ENCODE assay signal across 10 cellular contexts in the genomic region with DNA sequence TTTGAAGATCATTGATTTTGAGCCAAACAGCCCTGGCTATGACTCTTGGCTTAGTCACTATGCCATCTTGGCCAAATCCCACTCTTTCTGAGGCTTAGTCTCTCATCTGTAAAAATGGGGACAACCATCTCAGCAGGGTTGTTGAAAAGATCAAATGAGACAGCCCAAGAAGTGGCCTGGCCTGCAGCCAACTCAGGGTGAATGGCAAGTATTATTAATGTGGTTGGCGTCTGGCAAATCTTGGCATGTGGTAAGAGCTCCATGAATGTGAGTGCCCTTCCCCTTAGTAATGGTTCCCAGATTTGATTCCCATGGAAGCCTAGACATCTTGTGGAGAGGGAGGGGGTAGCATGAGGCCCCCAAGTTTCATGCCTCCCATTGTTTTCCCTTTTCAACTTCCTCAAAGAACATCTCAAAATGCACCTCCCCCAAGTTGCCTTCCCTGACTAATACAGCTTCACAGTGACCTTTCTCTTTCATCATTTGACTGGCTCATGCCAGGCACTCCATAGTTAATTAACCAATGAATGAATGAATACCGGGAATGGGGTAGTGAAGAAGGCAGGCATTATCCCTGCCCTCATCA. TPM values are rescaled to one million over a fixed set of nuclear protein-coding genes. Genes with fewer than 3 reads are reported as not detected.
DNase-seq lines count a peak whose midpoint lies in the region; ATAC-seq, FAIRE-seq and TF ChIP-seq lines count a peak whose summit lies in the region.
"Had no signal": no experiment of that assay in that cellular context is flagged by ENCODE, and none has a peak within 500 bp of the region (broad histone marks: within the 10 kb centered on the region; RNA-seq: fewer than 3 reads in every experiment).

No MANE protein-coding gene starts in this region.

- H3K27ac Mint-ChIP-seq in nephron progenitor cell: no peak overlapping the region
- H3K27ac Mint-ChIP-seq: activated B cell treated with CpG ODN at 0.5 μM for 24 hours had no signal

- H3K4me1 Mint-ChIP-seq in nephron progenitor cell: peaks cover 41% of the 10 kb centered on the region
- H3K4me1 Mint-ChIP-seq: activated B cell treated with CpG ODN at 0.5 μM for 24 hours had no signal

- no peaks in the 10 kb centered on the region for H3K36me3 Mint-ChIP-seq in nephron progenitor cell (ENCODE audit: low read depth)

- FAIRE-seq in A549 (lab: Jason Lieb, UNC) (peak; percentile 96), H54 (lab: Jason Lieb, UNC) (peak; percentile 82)

- TF ChIP-seq RAD21 in A549 (conservative IDR thresholded peaks at IDR 0.05 in 1 of 2, IDR thresholded peaks at IDR 0.05 in 1 of 2): peak; percentile 25 to 63; a peak in 3 of 5 replicates

- CTCF ChIA-PET in A549 (lab: Yijun Ruan, JAX): interaction anchor here (0.6 to 6.1 kb wide), 7 partner anchors 11 to 129 kb away, joined by 3 to 50 read pairs (median 4); no protein-coding TSS in a partner anchor

- peaks cover 19% of the 10 kb centered on the region for H3K9me3 ChIP-seq in A549

- peaks cover 91% of the 10 kb centered on the region for H3K4me1 ChIP-seq in A549

- POLR2A ChIA-PET in A549 (lab: Yijun Ruan, JAX): interaction anchor here (0.8 to 5.5 kb wide), 10 partner anchors 11 to 41 kb away, joined by 3 to 39 read pairs (median 5); a partner anchor contains a TSS

- no peak overlapping the region for H3K4me3 Mint-ChIP-seq in nephron progenitor cell
- H3K4me3 Mint-ChIP-seq: activated B cell treated with CpG ODN at 0.5 μM for 24 hours; central memory CD8-positive, alpha-beta T cell had no signal

- TF ChIP-seq CTCF in A549 (IDR thresholded peaks at IDR 0.05) (no peak), foreskin fibroblast (IDR thresholded peaks at IDR 0.05; ENCODE audit: low read depth, low read length) (no peak), nephron progenitor cell (IDR thresholded peaks at IDR 0.05) (no peak)

- H3K27me3 Mint-ChIP-seq in nephron progenitor cell (ENCODE audit: low read depth, poor library complexity): peaks cover 29% of the 10 kb centered on the region

- DNase-seq in A549 (ENCODE audit: low read depth in 1 of 2, low spot score in 1 of 2) (peak; percentile 73 to 97), H54 (ENCODE audit: insufficient read length, low spot score) (no peak), foreskin fibroblast (peak; percentile 96), nephron progenitor cell (no peak), SHP77 (lab: John Stamatoyannopoulos, UW) (no peak)
- DNase-seq: activated B cell treated with CpG ODN at 0.5 μM for 24 hours had no signal

- peak; percentile 72 for ATAC-seq in A549
- ATAC-seq in SK-N-SH treated with all-trans-retinoic acid at 6 μM for 48 hours: peak; percentile 16
- no peak for ATAC-seq in GM18909 (IDR thresholded peaks at IDR 0.05; ENCODE audit: poor library complexity, unreplicated experiment)
- ATAC-seq in HG03025 (IDR thresholded peaks at IDR 0.05; ENCODE audit: low FRiP score, unreplicated experiment): no peak

- H3K4me2 ChIP-seq in A549: peak overlapping the region; percentile 45

- 3% methylated on average over 2 of the region's 2 CpGs for WGBS in A549 (ENCODE audit: missing lambda C conversion rate)

- TF ChIP-seq POLR2A in A549 (IDR thresholded peaks at IDR 0.05; ENCODE audit: low read length) (no peak), H54 (IDR thresholded peaks at IDR 0.05; ENCODE audit: low read depth, low read length) (no peak)

- H3K4me3 ChIP-seq in A549: no peak overlapping the region
- no peak overlapping the region for H3K4me3 ChIP-seq in foreskin fibroblast (ENCODE audit: low read depth in 1 of 2, low read length in 2 of 2)

- no peaks in the 10 kb centered on the region for H3K9me3 Mint-ChIP-seq in nephron progenitor cell
- H3K9me3 Mint-ChIP-seq: activated B cell treated with CpG ODN at 0.5 μM for 24 hours; central memory CD8-positive, alpha-beta T cell had no signal

- peak; percentile 94 to 98 for TF ChIP-seq EP300 in A549 (IDR thresholded peaks at IDR 0.05)

- H3K27ac ChIP-seq in A549: peak overlapping the region; percentile 96 to 97

TF ChIP-seq in A549, 52 proteins besides CTCF, POLR2A, EP300 and RAD21 (continues in another document):
- TF ChIP-seq, protein P1, sequence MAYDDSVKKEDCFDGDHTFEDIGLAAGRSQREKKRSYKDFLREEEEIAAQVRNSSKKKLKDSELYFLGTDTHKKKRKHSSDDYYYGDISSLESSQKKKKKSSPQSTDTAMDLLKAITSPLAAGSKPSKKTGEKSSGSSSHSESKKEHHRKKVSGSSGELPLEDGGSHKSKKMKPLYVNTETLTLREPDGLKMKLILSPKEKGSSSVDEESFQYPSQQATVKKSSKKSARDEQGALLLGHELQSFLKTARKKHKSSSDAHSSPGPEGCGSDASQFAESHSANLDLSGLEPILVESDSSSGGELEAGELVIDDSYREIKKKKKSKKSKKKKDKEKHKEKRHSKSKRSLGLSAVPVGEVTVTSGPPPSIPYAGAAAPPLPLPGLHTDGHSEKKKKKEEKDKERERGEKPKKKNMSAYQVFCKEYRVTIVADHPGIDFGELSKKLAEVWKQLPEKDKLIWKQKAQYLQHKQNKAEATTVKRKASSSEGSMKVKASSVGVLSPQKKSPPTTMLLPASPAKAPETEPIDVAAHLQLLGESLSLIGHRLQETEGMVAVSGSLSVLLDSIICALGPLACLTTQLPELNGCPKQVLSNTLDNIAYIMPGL (CRISPR knock-in tag; IDR thresholded peaks at IDR 0.05; ENCODE audit: borderline replicate concordance): no peak
- peak; percentile 99 for TF ChIP-seq JUNB (IDR thresholded peaks at IDR 0.05)
- no peak for TF ChIP-seq CHD4 (IDR thresholded peaks at IDR 0.05; ENCODE audit: borderline replicate concordance)
- no peak for TF ChIP-seq RCOR1 (IDR thresholded peaks at IDR 0.05; ENCODE audit: low read depth, low read length)
- TF ChIP-seq CEBPB (IDR thresholded peaks at IDR 0.05): peak; percentile 49 to 82
- no peak for TF ChIP-seq MAZ (IDR thresholded peaks at IDR 0.05; ENCODE audit: borderline replicate concordance, low read depth, low read length)
- TF ChIP-seq, protein P2, sequence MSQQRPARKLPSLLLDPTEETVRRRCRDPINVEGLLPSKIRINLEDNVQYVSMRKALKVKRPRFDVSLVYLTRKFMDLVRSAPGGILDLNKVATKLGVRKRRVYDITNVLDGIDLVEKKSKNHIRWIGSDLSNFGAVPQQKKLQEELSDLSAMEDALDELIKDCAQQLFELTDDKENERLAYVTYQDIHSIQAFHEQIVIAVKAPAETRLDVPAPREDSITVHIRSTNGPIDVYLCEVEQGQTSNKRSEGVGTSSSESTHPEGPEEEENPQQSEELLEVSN (IDR thresholded peaks at IDR 0.05; ENCODE audit: borderline replicate concordance, low read depth): peak; percentile 60; the same call in 1 of the 2 replicates

TF ChIP-seq in SK-N-SH treated with all-trans-retinoic acid at 6 μM for 48 hours, 23 proteins besides CTCF, POLR2A, EP300 and RAD21:
- TF ChIP-seq, protein P3, sequence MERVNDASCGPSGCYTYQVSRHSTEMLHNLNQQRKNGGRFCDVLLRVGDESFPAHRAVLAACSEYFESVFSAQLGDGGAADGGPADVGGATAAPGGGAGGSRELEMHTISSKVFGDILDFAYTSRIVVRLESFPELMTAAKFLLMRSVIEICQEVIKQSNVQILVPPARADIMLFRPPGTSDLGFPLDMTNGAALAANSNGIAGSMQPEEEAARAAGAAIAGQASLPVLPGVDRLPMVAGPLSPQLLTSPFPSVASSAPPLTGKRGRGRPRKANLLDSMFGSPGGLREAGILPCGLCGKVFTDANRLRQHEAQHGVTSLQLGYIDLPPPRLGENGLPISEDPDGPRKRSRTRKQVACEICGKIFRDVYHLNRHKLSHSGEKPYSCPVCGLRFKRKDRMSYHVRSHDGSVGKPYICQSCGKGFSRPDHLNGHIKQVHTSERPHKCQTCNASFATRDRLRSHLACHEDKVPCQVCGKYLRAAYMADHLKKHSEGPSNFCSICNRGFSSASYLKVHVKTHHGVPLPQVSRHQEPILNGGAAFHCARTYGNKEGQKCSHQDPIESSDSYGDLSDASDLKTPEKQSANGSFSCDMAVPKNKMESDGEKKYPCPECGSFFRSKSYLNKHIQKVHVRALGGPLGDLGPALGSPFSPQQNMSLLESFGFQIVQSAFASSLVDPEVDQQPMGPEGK (CRISPR knock-in tag; IDR thresholded peaks at IDR 0.05; ENCODE audit: borderline replicate concordance): peak; percentile 98
- 0 out of 2 replicates have a peak, but pooled peaks have one; percentile 28 for TF ChIP-seq OSR1 (CRISPR knock-in tag; IDR thresholded peaks at IDR 0.05)
- TF ChIP-seq, protein P4, sequence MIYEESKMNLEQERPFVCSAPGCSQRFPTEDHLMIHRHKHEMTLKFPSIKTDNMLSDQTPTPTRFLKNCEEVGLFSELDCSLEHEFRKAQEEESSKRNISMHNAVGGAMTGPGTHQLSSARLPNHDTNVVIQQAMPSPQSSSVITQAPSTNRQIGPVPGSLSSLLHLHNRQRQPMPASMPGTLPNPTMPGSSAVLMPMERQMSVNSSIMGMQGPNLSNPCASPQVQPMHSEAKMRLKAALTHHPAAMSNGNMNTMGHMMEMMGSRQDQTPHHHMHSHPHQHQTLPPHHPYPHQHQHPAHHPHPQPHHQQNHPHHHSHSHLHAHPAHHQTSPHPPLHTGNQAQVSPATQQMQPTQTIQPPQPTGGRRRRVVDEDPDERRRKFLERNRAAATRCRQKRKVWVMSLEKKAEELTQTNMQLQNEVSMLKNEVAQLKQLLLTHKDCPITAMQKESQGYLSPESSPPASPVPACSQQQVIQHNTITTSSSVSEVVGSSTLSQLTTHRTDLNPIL (CRISPR knock-in tag; IDR thresholded peaks at IDR 0.05; ENCODE audit: low read depth): peak; percentile 52; the same call in 1 of the 2 replicates
- TF ChIP-seq GLIS3 (CRISPR knock-in tag; IDR thresholded peaks at IDR 0.05): no peak
- no peak for TF ChIP-seq ZNF70 (CRISPR knock-in tag; IDR thresholded peaks at IDR 0.05)
- TF ChIP-seq ZC3H10 (CRISPR knock-in tag; IDR thresholded peaks at IDR 0.05): no peak
- TF ChIP-seq ZNF8 (CRISPR knock-in tag; IDR thresholded peaks at IDR 0.05): no peak
- TF ChIP-seq CSDC2 (CRISPR knock-in tag; IDR thresholded peaks at IDR 0.05): peak; percentile 72; the same call in 1 of the 2 replicates
- TF ChIP-seq ISL1 (CRISPR knock-in tag; IDR thresholded peaks at IDR 0.05): peak; percentile 89
- TF ChIP-seq TCF4 (CRISPR knock-in tag; IDR thresholded peaks at IDR 0.05; ENCODE audit: borderline replicate concordance): peak; percentile 33; the same call in 1 of the 2 replicates

RNA-seq across cellular contexts. Expression of a gene that starts 11.8 kb away (rescaled TPM):
- polyA plus RNA-seq in A549 (2011; rRNA removed): 1,135 and 1,466 TPM in 2 replicates
- 661 and 843 TPM in 2 replicates for polyA plus RNA-seq in A549 (2012; cell fraction: cytosol; rRNA removed)
- polyA plus RNA-seq in A549 (2012; cell fraction: nucleus; rRNA removed): 1,811 and 1,913 TPM in 2 replicates
- polyA plus RNA-seq in A549 (2017; fragmentation: RNase III; extraction: RNeasy Plus Mini Kit Qiagen cat#74134 plus additional on column Dnase treatment): 1,411 to 1,859 TPM (median 1,765 TPM) in 3 replicates
- 1,411 and 1,484 TPM in 2 replicates for polyA minus RNA-seq in A549 (2011; rRNA and poly(A)+ RNA removed)

Comparison
In these comparisons a context has a peak if more than half of its experiments do, and no peak if none do; other contexts are left out.
1. ATAC-seq: peak in A549 (2 of 2) and SK-N-SH treated with all-trans-retinoic acid at 6 μM for 48 hours (single experiment); none in GM18909 (single experiment) and HG03025 (single experiment).
2. DNase-seq: peak in A549 (2 of 2) and foreskin fibroblast (2 of 2); none in H54 (single experiment), nephron progenitor cell (single experiment) and SHP77 (0 of 2).